ENCODE assay signal across 20 cellular contexts in the genomic region with DNA sequence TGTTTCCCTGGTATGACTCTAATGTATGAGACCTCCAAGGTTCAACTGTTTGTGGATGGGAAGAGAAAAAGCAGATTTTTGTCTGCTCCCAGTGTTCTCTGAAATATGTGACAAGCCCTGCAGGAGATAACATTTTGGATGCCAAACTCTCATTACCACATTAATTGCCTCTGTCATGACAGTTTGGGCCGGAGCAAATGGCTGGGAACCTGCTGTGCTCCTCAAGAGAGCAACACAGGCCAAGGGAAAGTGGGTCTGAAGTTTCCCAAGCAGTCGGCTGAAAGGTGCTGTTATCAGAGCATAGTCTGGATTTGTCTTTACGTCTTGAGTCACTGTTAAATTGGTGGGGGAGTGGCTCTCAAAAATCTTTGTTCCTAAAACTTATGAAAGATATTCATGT.
DNase-seq lines count a peak whose midpoint lies in the region; ATAC-seq and TF ChIP-seq lines count a peak whose summit lies in the region.
"Had no signal": no experiment of that assay in that cellular context is flagged by ENCODE, and none has a peak within 500 bp of the region (broad histone marks: within the 10 kb centered on the region; RNA-seq: fewer than 3 reads in every experiment).

No MANE protein-coding gene starts in this region.

- H3K36me3 ChIP-seq in A673 (ENCODE audit: insufficient read depth, low read length, poor library complexity, severe bottlenecking) = no peaks in the 10 kb centered on the region
- H3K36me3 ChIP-seq in GM23338 (ENCODE audit: insufficient read depth) = no peaks in the 10 kb centered on the region
- no peaks in the 10 kb centered on the region for H3K36me3 ChIP-seq in SK-N-MC (ENCODE audit: insufficient read depth, low read length)
- H3K36me3 ChIP-seq in heart left ventricle = no peaks in the 10 kb centered on the region
- no peaks in the 10 kb centered on the region for H3K36me3 ChIP-seq in gastroesophageal sphincter
- H3K36me3 ChIP-seq: BE2C, SJCRH30 had no signal

- no peak overlapping the region for H3K9ac ChIP-seq in SK-N-MC (ENCODE audit: insufficient read length)

- peak overlapping the region; percentile 68 for H3K27ac Mint-ChIP-seq in GM23338
- H3K27ac Mint-ChIP-seq: CD4-positive, alpha-beta memory T cell; IgD-negative memory B cell had no signal

- no peaks in the 10 kb centered on the region for H3K27me3 Mint-ChIP-seq in GM23338 (ENCODE audit: insufficient read depth, low read depth, poor library complexity)
- H3K27me3 Mint-ChIP-seq: CD4-positive, alpha-beta memory T cell; IgD-negative memory B cell had no signal

- no peak overlapping the region for H3K4me2 ChIP-seq in GM23338

- no peaks in the 10 kb centered on the region; the same call in 2 of the 3 replicates for H3K9me3 Mint-ChIP-seq in GM23338

- 54 to 61% (median 57%) methylated on average over 3 of the region's 3 CpGs for WGBS in heart left ventricle, 4 donors
- WGBS in gastroesophageal sphincter (ENCODE audit: low coverage in 1 of 2), 2 donors = 45 to 50% methylated on average over 2 to 3 of the region's 3 CpGs

- no peaks in the 10 kb centered on the region for H3K36me3 Mint-ChIP-seq in GM23338 (ENCODE audit: low read depth)
- H3K36me3 Mint-ChIP-seq: CD4-positive, alpha-beta memory T cell; IgD-negative memory B cell had no signal

- no peaks in the 10 kb centered on the region for H3F3A ChIP-seq in GM23338 (replicated peaks; ENCODE audit: low read depth)

- no peak for TF ChIP-seq POLR2A in heart left ventricle (IDR thresholded peaks at IDR 0.05)
- TF ChIP-seq POLR2A in gastroesophageal sphincter (IDR thresholded peaks at IDR 0.05) = no peak

- CTCF ChIA-PET in A673 (lab: Charles Lee) = no interaction called here

- H3K9me3 ChIP-seq in A673 (ENCODE audit: low read depth, low read length, poor library complexity, severe bottlenecking) = no peaks in the 10 kb centered on the region
- H3K9me3 ChIP-seq in SK-N-MC (ENCODE audit: low read depth, low read length) = no peaks in the 10 kb centered on the region
- no peaks in the 10 kb centered on the region for H3K9me3 ChIP-seq in heart left ventricle
- H3K9me3 ChIP-seq in gastroesophageal sphincter = no peaks in the 10 kb centered on the region
- H3K9me3 ChIP-seq: BE2C, SJCRH30 had no signal

- POLR2A ChIA-PET in A673 (lab: Charles Lee; ENCODE audit: low non-redundant PET) = no interaction called here

- no peak for TF ChIP-seq CTCF in A673 (conservative IDR thresholded peaks at IDR 0.05; ENCODE audit: low read depth, low read length)
- peak in 1 of 2 experiments; percentile 17; a peak in 2 of 4 replicates for TF ChIP-seq CTCF in GM23338 (conservative IDR thresholded peaks at IDR 0.05; ENCODE audit: low read depth in 2 of 2)
- TF ChIP-seq CTCF in heart left ventricle (IDR thresholded peaks at IDR 0.05) = no peak
- no peak for TF ChIP-seq CTCF in gastroesophageal sphincter (IDR thresholded peaks at IDR 0.05)

- H2AFZ ChIP-seq in GM23338 = no peak overlapping the region

- TF ChIP-seq EP300 in gastroesophageal sphincter (IDR thresholded peaks at IDR 0.05) = no peak

- intact Hi-C loops in A673 (cut with micrococcal nuclease; ENCODE audit: unreplicated experiment) = no loop called here
- intact Hi-C loops in heart left ventricle (cut with DNase I) = no loop called here

- ATAC-seq in GM23338 = peak; percentile 88
- no peak for ATAC-seq in heart left ventricle
- ATAC-seq in GM21526 (IDR thresholded peaks at IDR 0.05; ENCODE audit: low FRiP score, unreplicated experiment) = no peak
- no peak for ATAC-seq in GM19351 (IDR thresholded peaks at IDR 0.05; ENCODE audit: unreplicated experiment)
- ATAC-seq in gastroesophageal sphincter = no peak

- no peak overlapping the region for H3K4me3 Mint-ChIP-seq in GM23338
- H3K4me3 Mint-ChIP-seq: CD4-positive, alpha-beta memory T cell; IgD-negative memory B cell had no signal

- peaks cover 6% of the 10 kb centered on the region for H3K4me1 Mint-ChIP-seq in GM23338
- H3K4me1 Mint-ChIP-seq: CD4-positive, alpha-beta memory T cell; IgD-negative memory B cell had no signal

- no peak overlapping the region for H3K4me3 ChIP-seq in A673 (ENCODE audit: low read depth, low read length, poor library complexity, severe bottlenecking)
- no peak overlapping the region for H3K4me3 ChIP-seq in GM23338
- peak overlapping the region; percentile 15; the same call in 1 of the 2 replicates for H3K4me3 ChIP-seq in SK-N-MC
- H3K4me3 ChIP-seq in heart left ventricle = no peak overlapping the region
- H3K4me3 ChIP-seq in gastroesophageal sphincter = no peak overlapping the region
- H3K4me3 ChIP-seq: SJCRH30 had no signal

- H3K27ac ChIP-seq in A673 (ENCODE audit: low read depth, low read length, poor library complexity, severe bottlenecking) (no peak overlapping the region), GM23338 (ENCODE audit: low read depth) (no peak overlapping the region), SK-N-MC (no peak overlapping the region), heart left ventricle (no peak overlapping the region), gastroesophageal sphincter (no peak overlapping the region)
- H3K27ac ChIP-seq: RWPE1, SJCRH30 had no signal

- H3K79me2 ChIP-seq in GM23338 (replicated peaks; ENCODE audit: insufficient read depth) = no peaks in the 10 kb centered on the region

- no peaks in the 10 kb centered on the region for H4K20me1 ChIP-seq in GM23338 (replicated peaks; ENCODE audit: insufficient read depth)

- DNase-seq in A673 (ENCODE audit: low spot score) = peak; percentile 11
- DNase-seq in GM23338 (ENCODE audit: low spot score) = peak; percentile 32
- no peak for DNase-seq in SK-N-MC (ENCODE audit: low read depth, low spot score)
- DNase-seq in iPS-NIHi7 (ENCODE audit: extremely low spot score) = peak; percentile 40
- DNase-seq in heart left ventricle = no peak
- DNase-seq: BE2C; CD4-positive, alpha-beta memory T cell; DMS79 treated with DMSO at 0.1 percent for 48 hours; GF-D8; NCI-H187; NCI-H2171; NCI-H524 treated with DMSO at 0.1 percent for 48 hours; NK-92 treated with Interleukin-12 subunit alpha and Interleukin-12 subunit beta, amount 100 ng/mL, for 24 hours; SJCRH30; SW 1271 had no signal

- BruUV-seq in A673 (replicated peaks; lab: Mats Ljungman, UMichigan) = no TSS peak

- no peaks in the 10 kb centered on the region for H3K9me2 ChIP-seq in GM23338 (ENCODE audit: insufficient read depth)

- H3K27me3 ChIP-seq in A673 (replicated peaks; ENCODE audit: insufficient read depth, low read depth, low read length, poor library complexity) (no peaks in the 10 kb centered on the region), GM23338 (ENCODE audit: insufficient read depth) (no peaks in the 10 kb centered on the region), heart left ventricle (no peaks in the 10 kb centered on the region), gastroesophageal sphincter (no peaks in the 10 kb centered on the region)
- H3K27me3 ChIP-seq: BE2C, SJCRH30 had no signal

- H3K4me1 ChIP-seq in A673 (ENCODE audit: insufficient read depth, low read length, poor library complexity, severe bottlenecking) = no peaks in the 10 kb centered on the region
- no peaks in the 10 kb centered on the region for H3K4me1 ChIP-seq in GM23338 (ENCODE audit: insufficient read depth)
- H3K4me1 ChIP-seq in heart left ventricle = no peaks in the 10 kb centered on the region
- H3K4me1 ChIP-seq in gastroesophageal sphincter = no peaks in the 10 kb centered on the region
- H3K4me1 ChIP-seq: SJCRH30 had no signal

TF ChIP-seq in GM23338, 12 proteins besides CTCF, POLR2A, EP300 and RAD21:
- no peak for TF ChIP-seq REST (IDR thresholded peaks at IDR 0.05; ENCODE audit: unreplicated experiment)

Comparison
In these comparisons a context has a peak if more than half of its experiments do, and no peak if none do; other contexts are left out.
1. DNase-seq: peak in A673 (single experiment), GM23338 (single experiment) and iPS-NIHi7 (single experiment); none in SK-N-MC (single experiment) and heart left ventricle (0 of 5).